Comparison of ENCODE assay signal across 8 cellular contexts in genomic region chr6:81938014-81938761, GRCh38.
DNase-seq lines count a peak whose midpoint lies in the region; ATAC-seq and TF ChIP-seq lines count a peak whose summit lies in the region.

No MANE protein-coding gene starts in this region.

- H3K4me3 Mint-ChIP-seq in HFFc6 (peak overlapping the region; percentile 81), type B pancreatic cell (peak overlapping the region; percentile 76)
- no peak overlapping the region for H3K4me3 Mint-ChIP-seq in activated CD8-positive, alpha-beta memory T cell treated with anti-CD3 and anti-CD28 coated beads, Interleukin-2, amount 10 ng/mL, durations not matched to agents 7 days and 5 days

- TF ChIP-seq CTCF in HFFc6 (IDR thresholded peaks at IDR 0.05) (no peak), fibroblast of pulmonary artery (IDR thresholded peaks at IDR 0.05; ENCODE audit: low read length, missing control alignments) (no peak), type B pancreatic cell (conservative IDR thresholded peaks at IDR 0.05) (no peak)

- in situ Hi-C loops in Caki2 (cut with HindIII; ENCODE audit: low pct_unique_long_range_greater_than_20kb, low sequenced_read_pairs), result loop anchor here (10.0 kb wide), 1 partner anchor 153 kb away; no protein-coding TSS in a partner anchor

- H3K36me3 Mint-ChIP-seq in HFFc6 (ENCODE audit: low read depth), result peaks cover 4% of the 10 kb centered on the region; the same call in 1 of the 2 replicates
- H3K36me3 Mint-ChIP-seq in type B pancreatic cell, result no peaks in the 10 kb centered on the region
- H3K36me3 Mint-ChIP-seq in activated CD8-positive, alpha-beta memory T cell treated with anti-CD3 and anti-CD28 coated beads, Interleukin-2, amount 10 ng/mL, durations not matched to agents 7 days and 5 days, result no peaks in the 10 kb centered on the region

- no peak for ATAC-seq in GM21367 (IDR thresholded peaks at IDR 0.05; ENCODE audit: unreplicated experiment)
- ATAC-seq in activated CD8-positive, alpha-beta memory T cell treated with anti-CD3 and anti-CD28 coated beads, Interleukin-2, amount 10 ng/mL, durations not matched to agents 7 days and 5 days, result no peak

- no peaks in the 10 kb centered on the region for H3K9me3 Mint-ChIP-seq in HFFc6
- H3K9me3 Mint-ChIP-seq in type B pancreatic cell, result peaks cover 4% of the 10 kb centered on the region
- H3K9me3 Mint-ChIP-seq in activated CD8-positive, alpha-beta memory T cell treated with anti-CD3 and anti-CD28 coated beads, Interleukin-2, amount 10 ng/mL, durations not matched to agents 7 days and 5 days (ENCODE audit: low read depth), result peaks cover 5% of the 10 kb centered on the region

- H3K27me3 Mint-ChIP-seq in HFFc6 (ENCODE audit: insufficient read depth), result no peaks in the 10 kb centered on the region
- no peaks in the 10 kb centered on the region for H3K27me3 Mint-ChIP-seq in type B pancreatic cell
- H3K27me3 Mint-ChIP-seq in activated CD8-positive, alpha-beta memory T cell treated with anti-CD3 and anti-CD28 coated beads, Interleukin-2, amount 10 ng/mL, durations not matched to agents 7 days and 5 days, result no peaks in the 10 kb centered on the region

- DNase-seq in Caki2 (ENCODE audit: low read depth) (peak; percentile 85), HFFc6 (peak; percentile 88), NCI-H69 (lab: John Stamatoyannopoulos, UW) (peak; percentile 17), fibroblast of pulmonary artery (ENCODE audit: low read depth) (peak; percentile 90), type B pancreatic cell (ENCODE audit: extremely low spot score, unreplicated experiment) (no peak), hippocampal formation (lab: John Stamatoyannopoulos, UW) (no peak)
- DNase-seq in activated CD8-positive, alpha-beta memory T cell treated with anti-CD3 and anti-CD28 coated beads, Interleukin-2, amount 10 ng/mL, durations not matched to agents 7 days and 5 days, result no peak

- CTCF ChIA-PET in activated CD8-positive, alpha-beta memory T cell treated with anti-CD3 and anti-CD28 coated beads, Interleukin-2, amount 10 ng/mL, durations not matched to agents 7 days and 5 days (lab: Charles Lee), result no interaction called here

- H3K4me1 Mint-ChIP-seq in HFFc6 (ENCODE audit: low read depth) (peaks cover 73% of the 10 kb centered on the region), type B pancreatic cell (ENCODE audit: unreplicated experiment) (peaks cover 29% of the 10 kb centered on the region)
- H3K4me1 Mint-ChIP-seq in activated CD8-positive, alpha-beta memory T cell treated with anti-CD3 and anti-CD28 coated beads, Interleukin-2, amount 10 ng/mL, durations not matched to agents 7 days and 5 days, result no peaks in the 10 kb centered on the region

- H3K4me3 ChIP-seq in fibroblast of pulmonary artery (replicated peaks; ENCODE audit: low read depth, low read length), result no peak overlapping the region

- H3K27ac Mint-ChIP-seq in HFFc6 (peak overlapping the region; percentile 94), type B pancreatic cell (peak overlapping the region; percentile 98)
- H3K27ac Mint-ChIP-seq in activated CD8-positive, alpha-beta memory T cell treated with anti-CD3 and anti-CD28 coated beads, Interleukin-2, amount 10 ng/mL, durations not matched to agents 7 days and 5 days, result no peak overlapping the region

Comparison
In these comparisons a context has a peak if more than half of its experiments do, and no peak if none do; other contexts are left out.
1. DNase-seq: peak in Caki2 (single experiment), HFFc6 (single experiment), NCI-H69 (single experiment) and fibroblast of pulmonary artery (single experiment); none in type B pancreatic cell (single experiment), hippocampal formation (0 of 2) and activated CD8-positive, alpha-beta memory T cell treated with anti-CD3 and anti-CD28 coated beads, Interleukin-2, amount 10 ng/mL, durations not matched to agents 7 days and 5 days (single experiment).